Comparison of ENCODE assay signal across 8 cellular contexts in the genomic region with DNA sequence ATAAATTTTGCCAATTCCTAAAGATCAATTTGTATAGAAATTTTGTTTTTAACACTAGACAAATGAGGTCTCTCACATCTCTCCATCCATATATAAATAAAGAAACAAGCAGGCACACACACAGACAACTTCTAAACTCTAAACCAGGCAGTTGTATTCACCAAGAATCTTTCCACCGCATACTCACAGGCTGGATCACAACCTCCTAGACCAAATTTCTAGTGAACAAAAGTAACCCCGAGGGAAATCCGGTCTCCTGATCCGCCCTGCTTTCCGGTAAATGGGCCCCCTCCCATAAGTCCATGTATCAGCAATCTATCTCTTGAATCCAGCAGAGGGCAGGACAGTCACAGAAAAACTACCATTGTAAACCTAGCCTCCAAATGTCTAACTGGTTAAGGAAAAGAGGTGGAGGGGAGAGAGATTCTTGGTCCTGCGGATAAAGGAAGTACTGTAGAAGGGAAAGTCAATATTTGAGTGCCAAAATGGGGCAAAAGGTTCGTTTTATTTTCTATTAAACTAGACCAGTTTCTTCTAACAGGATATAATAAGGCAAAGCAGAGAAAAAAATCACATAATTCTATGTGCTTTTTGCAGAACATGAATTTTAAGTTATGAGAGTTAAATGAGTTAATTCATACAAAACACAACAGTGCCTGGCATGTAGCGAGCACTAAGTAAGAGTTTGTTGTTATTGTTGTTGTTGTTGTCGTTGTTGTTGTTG. TPM values are rescaled to one million over a fixed set of nuclear protein-coding genes. Genes with fewer than 3 reads are reported as not detected.
DNase-seq lines count a peak whose midpoint lies in the region; ATAC-seq, FAIRE-seq and TF ChIP-seq lines count a peak whose summit lies in the region.

No MANE protein-coding gene starts in this region.

- TF ChIP-seq CTCF in VCaP (conservative IDR thresholded peaks at IDR 0.05) (peak; percentile 85), kidney (IDR thresholded peaks at IDR 0.05; ENCODE audit: borderline replicate concordance, extremely low read depth, insufficient read depth) (peak; percentile 79)

- no peaks in the 10 kb centered on the region for H3K36me3 ChIP-seq in kidney (ENCODE audit: control insufficient read depth in 1 of 2, insufficient read depth in 2 of 2, low read length in 2 of 2)

- ATAC-seq in HG02973 (IDR thresholded peaks at IDR 0.05; ENCODE audit: unreplicated experiment) (peak; percentile 39), HG03521 (IDR thresholded peaks at IDR 0.05; ENCODE audit: unreplicated experiment) (no peak)

- peaks cover 0 to 7% of the 10 kb centered on the region in 2 donors for H3K4me1 ChIP-seq in kidney (ENCODE audit: control insufficient read depth in 1 of 2, insufficient read depth in 1 of 2, low read depth in 1 of 2, low read length in 2 of 2)

- intact Hi-C loops in kidney (cut with DNase I): loop anchor here (5.0 kb wide), 1 partner anchor 146 kb away; no protein-coding TSS in a partner anchor

- H3K9me3 ChIP-seq in kidney (ENCODE audit: control insufficient read depth in 1 of 2, low read length in 2 of 2): no peaks in the 10 kb centered on the region

- peak overlapping the region in 1 of 2 donors; percentile 26 for H3K4me3 ChIP-seq in kidney (ENCODE audit: low read length in 2 of 2)

- peak; percentile 49 for FAIRE-seq in kidney (lab: Jason Lieb, UNC)

- peak overlapping the region; percentile 8 for H3K9ac ChIP-seq in kidney (ENCODE audit: low read length in 2 of 2)

- H3K27ac ChIP-seq in VCaP (peak overlapping the region; percentile 56), kidney (ENCODE audit: low read depth in 2 of 2, low read length in 2 of 2) (no peak overlapping the region)

- DNase-seq in GM04504 (ENCODE audit: low read depth) (peak; percentile 61), NCI-H2171 treated with DMSO at 0.1 percent for 48 hours (lab: John Stamatoyannopoulos, UW) (peak; percentile 78), cerebellar cortex (ENCODE audit: low spot score) (peak; percentile 92), kidney (no peak)
- peak; percentile 70 for DNase-seq in stimulated activated CD4-positive, alpha-beta T cell treated with anti-CD3 and anti-CD28 coated beads, Interleukin-15, amount 100 ng/mL, for 24 hours

RNA-seq across cellular contexts. Expression of gene SMU1, which starts 4.8 kb away (rescaled TPM):
- total RNA-seq in kidney: 22.0 TPM
- 12.8 TPM for polyA plus RNA-seq in kidney (ENCODE audit: insufficient read depth, low read depth, low replicate concordance)

RNA-seq across cellular contexts. Expression of gene DNAJA1, which starts 56.2 kb away (rescaled TPM):
- total RNA-seq in kidney: 105 TPM
- polyA plus RNA-seq in kidney (ENCODE audit: insufficient read depth, low read depth, low replicate concordance): 132 TPM
